Comparison of ENCODE assay signal across 10 cellular contexts in the genomic region with DNA sequence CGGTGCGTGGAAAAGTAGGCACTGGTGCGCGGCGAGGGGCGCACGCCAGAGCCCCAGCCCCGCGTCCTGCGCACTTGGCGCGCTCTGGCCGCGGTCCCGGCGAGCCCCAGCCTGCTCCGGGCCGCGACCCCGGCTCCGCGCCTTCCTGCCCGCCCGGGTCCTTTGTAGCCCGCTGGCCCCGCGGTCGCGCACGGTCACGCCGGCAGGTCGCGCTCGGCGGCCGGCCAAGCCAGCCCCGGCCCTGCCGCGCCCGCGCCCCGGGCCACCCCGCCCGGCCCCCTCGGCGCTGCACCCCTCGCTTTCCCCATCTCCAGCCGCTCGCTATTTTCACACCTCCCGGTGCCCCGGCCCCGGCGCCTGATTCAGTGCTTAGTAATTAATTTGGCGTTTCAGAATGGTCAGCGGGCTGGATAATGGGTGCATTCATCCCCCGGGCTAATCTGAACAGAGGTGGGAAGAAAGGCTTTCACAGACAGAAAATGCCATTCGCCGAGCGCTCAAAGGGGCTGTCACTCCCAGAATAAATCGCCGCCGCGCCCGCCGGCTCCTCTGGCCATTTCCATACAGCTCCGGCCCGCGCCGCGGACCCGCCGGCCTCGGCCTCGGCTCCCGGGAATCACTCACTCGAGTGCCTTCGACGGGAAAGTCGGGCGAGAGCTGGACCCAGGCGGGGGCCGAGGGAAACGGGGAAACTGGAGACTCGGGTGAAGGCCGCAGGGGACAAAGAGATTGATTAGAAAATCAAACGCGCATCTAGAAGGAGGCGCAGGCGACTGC. TPM values are rescaled to one million over a fixed set of nuclear protein-coding genes. Genes with fewer than 3 reads are reported as not detected.
DNase-seq lines count a peak whose midpoint lies in the region; ATAC-seq and TF ChIP-seq lines count a peak whose summit lies in the region.
"Had no signal": no experiment of that assay in that cellular context is flagged by ENCODE, and none has a peak within 500 bp of the region (broad histone marks: within the 10 kb centered on the region; RNA-seq: fewer than 3 reads in every experiment).

No MANE protein-coding gene starts in this region.

- ATAC-seq in body of pancreas (peak; percentile 44), lower lobe of right lung (no peak)

- H3K4me1 ChIP-seq in body of pancreas (peaks cover 15% of the 10 kb centered on the region), lower lobe of right lung (peaks cover 17% of the 10 kb centered on the region), subcutaneous abdominal adipose tissue (ENCODE audit: control insufficient read depth in 5 of 5, insufficient read depth in 5 of 5, low read length in 5 of 5) (peaks cover 0 to 20% (median 14%) of the 10 kb centered on the region in 5 donors), thyroid gland (peaks cover 5 to 9% of the 10 kb centered on the region in 2 donors)

- no peak overlapping the region for H3K27ac ChIP-seq in body of pancreas
- no peak overlapping the region for H3K27ac ChIP-seq in lower lobe of right lung
- H3K27ac ChIP-seq in subcutaneous abdominal adipose tissue (ENCODE audit: low read depth, low read length): no peak overlapping the region
- H3K27ac ChIP-seq in thyroid gland: no peak overlapping the region
- H3K27ac ChIP-seq: 22Rv1 had no signal

- WGBS in body of pancreas, 2 donors: 1 to 6% methylated on average over 18 to 73 of the region's 90 CpGs
- 2 to 3% methylated on average over 36 to 45 of the region's 90 CpGs for whole genome bisulfite sequencing in thyroid gland, 2 donors

- H3K36me3 ChIP-seq in body of pancreas (replicated peaks in 1 of 2; ENCODE audit: insufficient read depth in 1 of 2, low read depth in 2 of 2) (no peaks in the 10 kb centered on the region), lower lobe of right lung (no peaks in the 10 kb centered on the region), subcutaneous abdominal adipose tissue (ENCODE audit: control insufficient read depth in 5 of 5, insufficient read depth in 5 of 5, low read length in 5 of 5) (no peaks in the 10 kb centered on the region), thyroid gland (no peaks in the 10 kb centered on the region)

- TF ChIP-seq POLR2A in body of pancreas (IDR thresholded peaks at IDR 0.05) (no peak), thyroid gland (IDR thresholded peaks at IDR 0.05) (no peak)

- H3K9me3 ChIP-seq in body of pancreas (no peaks in the 10 kb centered on the region), lower lobe of right lung (no peaks in the 10 kb centered on the region), subcutaneous abdominal adipose tissue (ENCODE audit: control insufficient read depth in 5 of 5, low read length in 5 of 5) (peaks cover 0 to 4% (median 0%) of the 10 kb centered on the region in 5 donors), thyroid gland (no peaks in the 10 kb centered on the region)

- peaks cover 0 to 12% of the 10 kb centered on the region in 2 donors for H3K27me3 ChIP-seq in body of pancreas
- peaks cover 76% of the 10 kb centered on the region for H3K27me3 ChIP-seq in lower lobe of right lung (ENCODE audit: low read depth)
- H3K27me3 ChIP-seq in subcutaneous abdominal adipose tissue (ENCODE audit: control insufficient read depth in 5 of 5, insufficient read depth in 4 of 5, low read length in 5 of 5): peaks cover 22 to 37% (median 29%) of the 10 kb centered on the region in 5 donors
- peaks cover 7% of the 10 kb centered on the region for H3K27me3 ChIP-seq in thyroid gland

- intact Hi-C loops in body of pancreas (cut with DNase I): no loop called here
- intact Hi-C loops in lower lobe of right lung (cut with DNase I): no loop called here
- intact Hi-C loops in thyroid gland (cut with DNase I): no loop called here

- TF ChIP-seq CTCF in body of pancreas (IDR thresholded peaks at IDR 0.05) (no peak), lower lobe of right lung (IDR thresholded peaks at IDR 0.05) (no peak), thyroid gland (IDR thresholded peaks at IDR 0.05) (no peak)

- DNase-seq in DMS 273 (lab: John Stamatoyannopoulos, UW; ENCODE audit: unreplicated experiment) (peak; percentile 45), DMS 273 treated with DMSO at 0.1 percent for 48 hours (lab: John Stamatoyannopoulos, UW) (no peak), body of pancreas (peak in 1 of 4 donors; percentile 13), lower lobe of right lung (no peak), NCI-H69 (lab: John Stamatoyannopoulos, UW) (no peak), NCI-H2029 treated with DMSO at 0.1 percent for 48 hours (lab: John Stamatoyannopoulos, UW) (no peak), thyroid gland (no peak)
- DNase-seq: NCI-H526 treated with DMSO at 0.1 percent for 48 hours had no signal

- H3K9ac ChIP-seq in subcutaneous abdominal adipose tissue (ENCODE audit: low read length in 5 of 5): no peak overlapping the region

- H3K4me3 ChIP-seq in body of pancreas: no peak overlapping the region
- H3K4me3 ChIP-seq in lower lobe of right lung: peak overlapping the region; percentile 45
- H3K4me3 ChIP-seq in subcutaneous abdominal adipose tissue (ENCODE audit: low read depth in 1 of 5, low read length in 5 of 5): peak overlapping the region in 4 of 5 donors; percentile 22 to 55 (median 35)
- H3K4me3 ChIP-seq in thyroid gland (replicated peaks in 1 of 3): peak overlapping the region in 1 of 3 donors; percentile 19

RNA-seq across cellular contexts. Expression of gene NTN1, which starts 17.8 kb away (rescaled TPM):
- 1 to 10 TPM; 3.6 to 4.0 TPM for total RNA-seq in body of pancreas
- total RNA-seq in lower lobe of right lung: 7.8 TPM
- total RNA-seq in thyroid gland: 1 to 10 TPM; 4.1 to 9.2 (median 7.1) TPM

RNA-seq across cellular contexts. Expression of gene PIK3R5, which starts 38.0 kb away (rescaled TPM):
- total RNA-seq in body of pancreas (1 to 10 TPM; 4.6 to 4.7 TPM), lower lobe of right lung (44.0 TPM), thyroid gland (10 to 100 TPM in 1 of 4 donors, 1 to 10 TPM in 3; 2.3 to 10.6 (median 5.1) TPM)

Comparison
In these comparisons a context has a peak if more than half of its experiments do, and no peak if none do; other contexts are left out.
1. H3K4me3 ChIP-seq: peak in lower lobe of right lung (single experiment) and subcutaneous abdominal adipose tissue (4 of 5); none in body of pancreas (0 of 2).